In genomic region chr10:78457804-78458483, GRCh38 we compare ENCODE assay signal across 14 cellular contexts.
DNase-seq lines count a peak whose midpoint lies in the region; ATAC-seq and TF ChIP-seq lines count a peak whose summit lies in the region.
"Had no signal": no experiment of that assay in that cellular context is flagged by ENCODE, and none has a peak within 500 bp of the region (broad histone marks: within the 10 kb centered on the region; RNA-seq: fewer than 3 reads in every experiment).

No MANE protein-coding gene starts in this region.

- in situ Hi-C loops in GM23248 (cut with MboI): no loop called here

- peak overlapping the region; percentile 35 for H3K4me2 ChIP-seq in GM23248 (ENCODE audit: unreplicated experiment)
- H3K4me2 ChIP-seq: BLaER1 treated with 17β-estradiol and CSF1 and Interleukin-3, amounts not matched to agents 10 nM and 100 nM had no signal

- no peaks in the 10 kb centered on the region for H3K36me3 ChIP-seq in GM23248 (ENCODE audit: low read depth)
- H3K36me3 ChIP-seq: BLaER1 treated with 17β-estradiol and CSF1 and Interleukin-3, amounts not matched to agents 10 nM and 100 nM had no signal

- ATAC-seq in GM21367 (IDR thresholded peaks at IDR 0.05; ENCODE audit: unreplicated experiment): no peak
- ATAC-seq in activated naive CD8-positive, alpha-beta T cell treated with anti-CD3 and anti-CD28 coated beads, Interleukin-2, amount 50 U/mL, for 24 hours: no peak
- no peak for ATAC-seq in effector memory CD8-positive, alpha-beta T cell (replicated peaks)

- H3K9me3 Mint-ChIP-seq in activated naive CD8-positive, alpha-beta T cell treated with anti-CD3 and anti-CD28 coated beads, Interleukin-2, amount 50 U/mL, for 24 hours: no peaks in the 10 kb centered on the region
- no peaks in the 10 kb centered on the region for H3K9me3 Mint-ChIP-seq in effector memory CD8-positive, alpha-beta T cell
- H3K9me3 Mint-ChIP-seq: activated T-helper 1 cell treated with anti-CD3 and anti-CD28 coated beads, Interleukin-12 subunit alpha, Interleukin-12 subunit beta, Interleukin-2, Interleukin-4 antibody, amounts not matched to agents 30 ng/mL and 10 ng/mL and 1 ng/mL, durations not matched to agents 14 hours and 24 hours and 36 hours had no signal

- H3K4me1 Mint-ChIP-seq in activated naive CD8-positive, alpha-beta T cell treated with anti-CD3 and anti-CD28 coated beads, Interleukin-2, amount 50 U/mL, for 24 hours: no peaks in the 10 kb centered on the region
- H3K4me1 Mint-ChIP-seq in effector memory CD8-positive, alpha-beta T cell (ENCODE audit: low read depth in 2 of 2): no peaks in the 10 kb centered on the region

- H3K9me2 ChIP-seq in GM23248 (ENCODE audit: insufficient read depth): no peaks in the 10 kb centered on the region

- H3F3A ChIP-seq in GM23248 (ENCODE audit: insufficient read depth): no peaks in the 10 kb centered on the region

- no peaks in the 10 kb centered on the region for H4K20me1 ChIP-seq in GM23248 (ENCODE audit: insufficient read depth)
- H4K20me1 ChIP-seq: BLaER1 treated with 17β-estradiol and CSF1 and Interleukin-3, amounts not matched to agents 10 nM and 100 nM had no signal

- no peak overlapping the region for H2AFZ ChIP-seq in GM23248

- H3K36me3 Mint-ChIP-seq in activated naive CD8-positive, alpha-beta T cell treated with anti-CD3 and anti-CD28 coated beads, Interleukin-2, amount 50 U/mL, for 24 hours (ENCODE audit: low read depth): no peaks in the 10 kb centered on the region
- no peaks in the 10 kb centered on the region for H3K36me3 Mint-ChIP-seq in effector memory CD8-positive, alpha-beta T cell (ENCODE audit: insufficient read depth)

- DNase-seq in A172 (ENCODE audit: low spot score) (peak; percentile 87), GM23248 (peak; percentile 73), hepatic stellate cell (ENCODE audit: low spot score) (peak; percentile 73), D341Med (ENCODE audit: low spot score) (no peak)
- DNase-seq in activated naive CD8-positive, alpha-beta T cell treated with anti-CD3 and anti-CD28 coated beads, Interleukin-2, amount 50 U/mL, for 24 hours: no peak
- no peak for DNase-seq in effector memory CD8-positive, alpha-beta T cell
- DNase-seq: activated CD4-positive, alpha-beta T cell treated with anti-CD3 and anti-CD28 coated beads for 1 hour; glutamatergic neuron; Karpas-422; occipital lobe had no signal

- no peak overlapping the region for H3K4me3 ChIP-seq in GM23248
- H3K4me3 ChIP-seq: BLaER1 treated with 17β-estradiol and CSF1 and Interleukin-3, amounts not matched to agents 10 nM and 100 nM had no signal

- no peak overlapping the region for H3K27ac Mint-ChIP-seq in activated naive CD8-positive, alpha-beta T cell treated with anti-CD3 and anti-CD28 coated beads, Interleukin-2, amount 50 U/mL, for 24 hours
- no peak overlapping the region for H3K27ac Mint-ChIP-seq in effector memory CD8-positive, alpha-beta T cell
- H3K27ac Mint-ChIP-seq: activated T-helper 1 cell treated with anti-CD3 and anti-CD28 coated beads, Interleukin-12 subunit alpha, Interleukin-12 subunit beta, Interleukin-2, Interleukin-4 antibody, amounts not matched to agents 30 ng/mL and 10 ng/mL and 1 ng/mL, durations not matched to agents 14 hours and 24 hours and 36 hours had no signal

- WGBS in GM23248 (ENCODE audit: low coverage in 1 of 2, low lambda C conversion rate in 2 of 2, missing lambda C conversion rate in 2 of 2), 2 experiments: 65 to 69% methylated on average over 8 of the region's 8 CpGs

- no peaks in the 10 kb centered on the region for H3K9me3 ChIP-seq in GM23248 (ENCODE audit: low read depth)
- H3K9me3 ChIP-seq: BLaER1 treated with 17β-estradiol and CSF1 and Interleukin-3, amounts not matched to agents 10 nM and 100 nM had no signal

- H3K27me3 ChIP-seq in GM23248 (replicated peaks; ENCODE audit: insufficient read depth): no peaks in the 10 kb centered on the region; the same call in 1 of the 2 replicates
- H3K27me3 ChIP-seq: BLaER1 treated with 17β-estradiol and CSF1 and Interleukin-3, amounts not matched to agents 10 nM and 100 nM had no signal

- no peak for TF ChIP-seq CTCF in VCaP (conservative IDR thresholded peaks at IDR 0.05)

- peaks cover 2% of the 10 kb centered on the region for H3K27me3 Mint-ChIP-seq in activated naive CD8-positive, alpha-beta T cell treated with anti-CD3 and anti-CD28 coated beads, Interleukin-2, amount 50 U/mL, for 24 hours
- peaks cover 30 to 80% of the 10 kb centered on the region in 2 donors for H3K27me3 Mint-ChIP-seq in effector memory CD8-positive, alpha-beta T cell

- H3K27ac ChIP-seq in GM23248: no peak overlapping the region
- peak overlapping the region; percentile 46 for H3K27ac ChIP-seq in VCaP
- H3K27ac ChIP-seq: BLaER1 treated with 17β-estradiol and CSF1 and Interleukin-3, amounts not matched to agents 10 nM and 100 nM had no signal

- H3K4me1 ChIP-seq in GM23248 (ENCODE audit: insufficient read depth): peaks cover 17% of the 10 kb centered on the region

- no peaks in the 10 kb centered on the region for H3K79me2 ChIP-seq in GM23248 (ENCODE audit: insufficient read depth)

- H3K4me3 Mint-ChIP-seq in activated naive CD8-positive, alpha-beta T cell treated with anti-CD3 and anti-CD28 coated beads, Interleukin-2, amount 50 U/mL, for 24 hours: no peak overlapping the region
- H3K4me3 Mint-ChIP-seq in effector memory CD8-positive, alpha-beta T cell: no peak overlapping the region
- H3K4me3 Mint-ChIP-seq: activated T-helper 1 cell treated with anti-CD3 and anti-CD28 coated beads, Interleukin-12 subunit alpha, Interleukin-12 subunit beta, Interleukin-2, Interleukin-4 antibody, amounts not matched to agents 30 ng/mL and 10 ng/mL and 1 ng/mL, durations not matched to agents 14 hours and 24 hours and 36 hours had no signal

- H3K9ac ChIP-seq in GM23248: no peak overlapping the region
- H3K9ac ChIP-seq: BLaER1 treated with 17β-estradiol and CSF1 and Interleukin-3, amounts not matched to agents 10 nM and 100 nM had no signal

Comparison
In these comparisons a context has a peak if more than half of its experiments do, and no peak if none do; other contexts are left out.
1. DNase-seq: peak in A172 (single experiment), GM23248 (single experiment) and hepatic stellate cell (single experiment); none in D341Med (single experiment), activated naive CD8-positive, alpha-beta T cell treated with anti-CD3 and anti-CD28 coated beads, Interleukin-2, amount 50 U/mL, for 24 hours (single experiment) and effector memory CD8-positive, alpha-beta T cell (0 of 3).